ENCODE assay signal across 9 cellular contexts in genomic region chr19:45607071-45608029, GRCh38. TPM values are rescaled to one million over a fixed set of nuclear protein-coding genes. Genes with fewer than 3 reads are reported as not detected.
A peak's percentile ranks its signal among the peaks of the same experiment; 100 is the strongest.
DNase-seq lines count a peak whose midpoint lies in the region; ATAC-seq and TF ChIP-seq lines count a peak whose summit lies in the region.
"Had no signal": no experiment of that assay in that cellular context is flagged by ENCODE, and none has a peak within 500 bp of the region (broad histone marks: within the 10 kb centered on the region; RNA-seq: fewer than 3 reads in every experiment).

No MANE protein-coding gene starts in this region.

- no peaks in the 10 kb centered on the region for H3F3A ChIP-seq in SU-DHL-6 (ENCODE audit: insufficient read depth)

- H3K27me3 ChIP-seq in SU-DHL-6 (ENCODE audit: low read length), result no peaks in the 10 kb centered on the region
- no peaks in the 10 kb centered on the region for H3K27me3 ChIP-seq in prostate gland (replicated peaks; ENCODE audit: insufficient read depth)

- H3K36me3 Mint-ChIP-seq in Calu3 (ENCODE audit: insufficient read depth, unreplicated experiment), result peaks cover 44% of the 10 kb centered on the region

- H3K9ac ChIP-seq in SU-DHL-6 (ENCODE audit: low read length), result no peak overlapping the region

- peak overlapping the region; percentile 60 for H3K27ac Mint-ChIP-seq in Calu3 (ENCODE audit: unreplicated experiment)

- H3K4me3 ChIP-seq in SU-DHL-6 (ENCODE audit: insufficient read depth, low read length, poor library complexity, severe bottlenecking) (no peak overlapping the region), astrocyte of the spinal cord (ENCODE audit: low read depth, low read length) (peak overlapping the region; percentile 22), prostate gland (no peak overlapping the region)

- H3K9me2 ChIP-seq in SU-DHL-6 (replicated peaks; ENCODE audit: insufficient read depth, low read length), result no peaks in the 10 kb centered on the region

- H3K36me3 ChIP-seq in SU-DHL-6 (ENCODE audit: low read length) (no peaks in the 10 kb centered on the region), prostate gland (no peaks in the 10 kb centered on the region)

- BruUV-seq in Calu3 (replicated peaks; lab: Mats Ljungman, UMichigan), result no TSS peak

- H3K4me3 Mint-ChIP-seq in Calu3 (ENCODE audit: low read depth, unreplicated experiment), result peak overlapping the region; percentile 46

- WGBS in prostate gland, result 12% methylated on average over 28 of the region's 28 CpGs

- TF ChIP-seq POLR2A in prostate gland (IDR thresholded peaks at IDR 0.05), result no peak
- no peak for TF ChIP-seq POLR2A in GM18505 (IDR thresholded peaks at IDR 0.05; ENCODE audit: borderline replicate concordance, extremely low read depth, insufficient read depth, insufficient read length)

- no peaks in the 10 kb centered on the region for H3K9me3 Mint-ChIP-seq in Calu3 (ENCODE audit: low read depth, unreplicated experiment)

- TF ChIP-seq RAD21 in Ishikawa (IDR thresholded peaks at IDR 0.05; ENCODE audit: low read depth), result peak; percentile 84

- H3K79me2 ChIP-seq in SU-DHL-6 (ENCODE audit: insufficient read depth, low read length), result no peaks in the 10 kb centered on the region

- DNase-seq in Calu3 (peak; percentile 84), astrocyte of the spinal cord (ENCODE audit: low read depth, low spot score) (peak; percentile 57), hepatic stellate cell (ENCODE audit: low spot score) (peak; percentile 76), prostate gland (ENCODE audit: low spot score) (peak; percentile 57)

- H3K9me3 ChIP-seq in SU-DHL-6 (ENCODE audit: insufficient read depth, low read length) (no peaks in the 10 kb centered on the region), prostate gland (no peaks in the 10 kb centered on the region)

- intact Hi-C loops in Calu3 (cut with micrococcal nuclease; ENCODE audit: unreplicated experiment), result loop anchor here (1.0 kb wide), 1 partner anchor 35 kb away; no protein-coding TSS in a partner anchor
- intact Hi-C loops in prostate gland (cut with DNase I), result loop anchor here (2.0 kb wide), 1 partner anchor 35 kb away; no protein-coding TSS in a partner anchor

- peaks cover 14% of the 10 kb centered on the region for H3K4me1 Mint-ChIP-seq in Calu3 (ENCODE audit: low read depth, unreplicated experiment)

- H4K20me1 ChIP-seq in SU-DHL-6 (ENCODE audit: low read depth, low read length), result no peaks in the 10 kb centered on the region

- H3K27ac ChIP-seq in SU-DHL-6 (ENCODE audit: low read depth, low read length) (no peak overlapping the region), prostate gland (peak overlapping the region; percentile 26 to 31)

- peaks cover 12% of the 10 kb centered on the region for H3K27me3 Mint-ChIP-seq in Calu3 (ENCODE audit: unreplicated experiment)

- 0 out of 2 replicates have a peak, but pooled peaks have one; percentile 2 for TF ChIP-seq EP300 in Ishikawa (IDR thresholded peaks at IDR 0.05; ENCODE audit: borderline replicate concordance)

- TF ChIP-seq CTCF in Calu3 (IDR thresholded peaks at IDR 0.05; ENCODE audit: unreplicated experiment) (peak; percentile 88), SU-DHL-6 (IDR thresholded peaks at IDR 0.05; ENCODE audit: insufficient read depth, low read length, poor library complexity, severe bottlenecking) (peak; percentile 71), astrocyte of the spinal cord (IDR thresholded peaks at IDR 0.05; ENCODE audit: low read depth, low read length) (peak; percentile 93), prostate gland (IDR thresholded peaks at IDR 0.05) (peak; percentile 79 to 96 (median 92))

- no peaks in the 10 kb centered on the region for H3K4me1 ChIP-seq in prostate gland (replicated peaks)

- ATAC-seq in GM18505 (IDR thresholded peaks at IDR 0.05; ENCODE audit: unreplicated experiment), result no peak
- ATAC-seq in GM18861 (IDR thresholded peaks at IDR 0.05; ENCODE audit: unreplicated experiment), result no peak

- in situ Hi-C loops in astrocyte of the spinal cord (cut with HindIII; ENCODE audit: low sequenced_read_pairs), result no loop called here

- CTCF ChIA-PET in Calu3 (lab: Charles Lee), result interaction anchor here (2.9 kb wide), 1 partner anchor 35 kb away, joined by 18 read pairs; no protein-coding TSS in a partner anchor

- H2AFZ ChIP-seq in SU-DHL-6 (ENCODE audit: low read depth, low read length, severe bottlenecking), result peak overlapping the region; percentile 71

- no peak overlapping the region for H3K4me2 ChIP-seq in SU-DHL-6 (ENCODE audit: low read depth, low read length, poor library complexity, severe bottlenecking)

TF ChIP-seq in Ishikawa, 13 proteins besides CTCF, POLR2A, EP300 and RAD21:
- TF ChIP-seq MAX (IDR thresholded peaks at IDR 0.05) (no peak), TAF1 (IDR thresholded peaks at IDR 0.05; ENCODE audit: low read depth) (no peak), TEAD4 (IDR thresholded peaks at IDR 0.05) (no peak), EGR1 (IDR thresholded peaks at IDR 0.05) (no peak), YY1 (IDR thresholded peaks at IDR 0.05; ENCODE audit: low read depth) (no peak), NFIC (IDR thresholded peaks at IDR 0.05) (peak; percentile 78), REST (IDR thresholded peaks at IDR 0.05; ENCODE audit: low read depth) (no peak), TCF12 (IDR thresholded peaks at IDR 0.05; ENCODE audit: low read depth) (no peak), FOXM1 (IDR thresholded peaks at IDR 0.05; ENCODE audit: borderline replicate concordance, low read depth) (no peak), USF1 (IDR thresholded peaks at IDR 0.05) (peak; percentile 94)

RNA-seq across cellular contexts. Expression of gene GPR4, which starts 5.3 kb away (rescaled TPM):
- total RNA-seq in Calu3 (2022) (not detected in 2 replicates), prostate gland (1 to 10 TPM in 1 of 2 donors, under 1 TPM in 1; 0.55 to 2.4 TPM)
- total RNA-seq: activated CD8-positive, alpha-beta memory T cell treated with anti-CD3 and anti-CD28 coated beads for 36 hours had no signal

RNA-seq across cellular contexts. Expression of gene OPA3, which starts 22.7 kb away (rescaled TPM):
- total RNA-seq in Calu3 (2022), result 14.2 and 17.1 TPM in 2 replicates
- 10 to 100 TPM in 1 of 2 donors, 1 to 10 TPM in 1; 7.2 to 14.5 TPM for total RNA-seq in prostate gland

RNA-seq across cellular contexts. Expression of gene EML2, which starts 31.8 kb away (rescaled TPM):
- total RNA-seq in Calu3 (2022) (93.7 and 94.0 TPM in 2 replicates), prostate gland (10 to 100 TPM; 47.3 to 55.6 TPM)
